Comparison of ENCODE assay signal across 1 cellular context in genomic region chr21:44702973-44703730, GRCh38.
TF ChIP-seq lines count a peak whose summit lies in the region.

No MANE protein-coding gene starts in this region.

TF ChIP-seq in HepG2, 621 proteins besides CTCF, POLR2A, EP300 and RAD21 (continued from another document and continues in another):
- TF ChIP-seq SCMH1 (CRISPR knock-in tag; IDR thresholded peaks at IDR 0.05; ENCODE audit: borderline replicate concordance) (no peak), ELF4 (CRISPR knock-in tag; IDR thresholded peaks at IDR 0.05; ENCODE audit: borderline replicate concordance) (no peak), ZNF101 (CRISPR knock-in tag; IDR thresholded peaks at IDR 0.05; ENCODE audit: borderline replicate concordance, low read depth) (no peak), ZSCAN30 (CRISPR knock-in tag; IDR thresholded peaks at IDR 0.05) (no peak), GABPB1 (CRISPR knock-in tag; IDR thresholded peaks at IDR 0.05) (peak; percentile 31), ELF3 (CRISPR knock-in tag; IDR thresholded peaks at IDR 0.05) (peak; percentile 30; the same call in 1 of the 2 replicates), FUBP1 (CRISPR knock-in tag; IDR thresholded peaks at IDR 0.05; ENCODE audit: borderline replicate concordance) (no peak), ZFP41 (CRISPR knock-in tag; IDR thresholded peaks at IDR 0.05; ENCODE audit: borderline replicate concordance) (no peak), LCORL (IDR thresholded peaks at IDR 0.05) (no peak), LCORL (CRISPR knock-in tag; IDR thresholded peaks at IDR 0.05) (peak; percentile 63), MTA3 (CRISPR knock-in tag; IDR thresholded peaks at IDR 0.05) (no peak), ZNF34 (CRISPR knock-in tag; IDR thresholded peaks at IDR 0.05; ENCODE audit: borderline replicate concordance) (no peak), ZNF674 (CRISPR knock-in tag; IDR thresholded peaks at IDR 0.05; ENCODE audit: low read depth) (no peak), TFE3 (CRISPR knock-in tag; IDR thresholded peaks at IDR 0.05) (no peak), SPEN (CRISPR knock-in tag; IDR thresholded peaks at IDR 0.05; ENCODE audit: low read depth) (peak; percentile 52; the same call in 1 of the 2 replicates), RAD51 (IDR thresholded peaks at IDR 0.05; ENCODE audit: borderline replicate concordance) (no peak), POLR2G (IDR thresholded peaks at IDR 0.05; ENCODE audit: low read depth, low read length) (no peak), CEBPB (IDR thresholded peaks at IDR 0.05; ENCODE audit: borderline replicate concordance, low read depth, low read length) (no peak), ELK4 (CRISPR knock-in tag; IDR thresholded peaks at IDR 0.05; ENCODE audit: borderline replicate concordance) (no peak), ZNF607 (CRISPR knock-in tag; IDR thresholded peaks at IDR 0.05; ENCODE audit: borderline replicate concordance) (peak; percentile 87), FOSL2 (CRISPR knock-in tag; IDR thresholded peaks at IDR 0.05) (no peak), MEIS2 (CRISPR knock-in tag; IDR thresholded peaks at IDR 0.05) (no peak), IRF1 (CRISPR knock-in tag; IDR thresholded peaks at IDR 0.05; ENCODE audit: low read depth) (no peak), ETS1 (CRISPR knock-in tag; IDR thresholded peaks at IDR 0.05) (no peak), YEATS2 (CRISPR knock-in tag; IDR thresholded peaks at IDR 0.05; ENCODE audit: borderline replicate concordance) (peak; percentile 23; the same call in 1 of the 2 replicates), ZNF737 (CRISPR knock-in tag; IDR thresholded peaks at IDR 0.05; ENCODE audit: borderline replicate concordance) (no peak), ZNF530 (CRISPR knock-in tag; IDR thresholded peaks at IDR 0.05; ENCODE audit: low read depth) (no peak), AHDC1 (CRISPR knock-in tag; IDR thresholded peaks at IDR 0.05; ENCODE audit: borderline replicate concordance) (no peak), MBNL3 (CRISPR knock-in tag; conservative IDR thresholded peaks at IDR 0.05) (no peak), LRRFIP1 (CRISPR knock-in tag; conservative IDR thresholded peaks at IDR 0.05) (no peak), HMG20A (CRISPR knock-in tag; IDR thresholded peaks at IDR 0.05; ENCODE audit: borderline replicate concordance) (no peak), MXI1 (IDR thresholded peaks at IDR 0.05; ENCODE audit: borderline replicate concordance, low read depth, low read length) (peak; percentile 37; the same call in 1 of the 3 replicates), ZBTB40 (IDR thresholded peaks at IDR 0.05) (no peak), ZBTB40 (CRISPR knock-in tag; IDR thresholded peaks at IDR 0.05) (no peak)
